Comparison of ENCODE assay signal across 19 cellular contexts in the genomic region with DNA sequence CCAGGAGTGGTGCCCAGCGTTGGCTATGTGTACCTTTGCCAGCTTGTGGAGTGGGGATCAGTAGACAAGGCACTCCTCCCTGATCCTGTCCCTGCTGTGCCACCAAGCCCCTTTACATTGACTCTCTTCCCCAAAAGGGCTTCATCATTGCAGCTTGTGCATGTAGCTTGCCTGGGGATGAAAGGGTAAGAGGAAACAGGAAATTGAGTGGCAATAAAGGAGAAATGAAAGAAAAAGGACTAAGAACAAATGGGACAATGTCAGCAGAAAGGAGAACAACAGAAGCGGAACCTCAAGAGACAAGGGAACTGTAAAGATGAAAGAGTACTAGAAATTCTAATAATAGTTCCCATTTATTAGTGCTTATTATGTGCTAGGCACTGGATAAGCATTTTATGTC. TPM values are rescaled to one million over a fixed set of nuclear protein-coding genes. Genes with fewer than 3 reads are reported as not detected.
DNase-seq lines count a peak whose midpoint lies in the region; ATAC-seq, FAIRE-seq and TF ChIP-seq lines count a peak whose summit lies in the region.
"Had no signal": no experiment of that assay in that cellular context is flagged by ENCODE, and none has a peak within 500 bp of the region (broad histone marks: within the 10 kb centered on the region; RNA-seq: fewer than 3 reads in every experiment).

No MANE protein-coding gene starts in this region.

- H3K4me1 ChIP-seq in gastroesophageal sphincter: no peaks in the 10 kb centered on the region
- H3K4me1 ChIP-seq: ascending aorta, gastrocnemius medialis, thyroid gland had no signal

- no peaks in the 10 kb centered on the region for H3K9me3 ChIP-seq in gastroesophageal sphincter
- H3K9me3 ChIP-seq: ascending aorta, gastrocnemius medialis, thyroid gland had no signal

- TF ChIP-seq CTCF in gastroesophageal sphincter (IDR thresholded peaks at IDR 0.05): no peak

- FAIRE-seq in GM12891 (lab: Jason Lieb, UNC): peak; percentile 33

- intact Hi-C loops in sciatic nerve (cut with DNase I): no loop called here

- no peak overlapping the region for H3K4me3 ChIP-seq in gastroesophageal sphincter
- H3K4me3 ChIP-seq: ascending aorta, gastrocnemius medialis, thyroid gland had no signal

- no peak for TF ChIP-seq EP300 in gastroesophageal sphincter (IDR thresholded peaks at IDR 0.05)

- DNase-seq in GM12891 (ENCODE audit: insufficient read length, low spot score): no peak
- peak; percentile 10 for DNase-seq in NAMALWA (ENCODE audit: low spot score)
- DNase-seq in sciatic nerve (ENCODE audit: low spot score): no peak
- no peak for DNase-seq in nucleus accumbens (lab: John Stamatoyannopoulos, UW)
- no peak for DNase-seq in NCI-H146 treated with DMSO at 0.1 percent for 48 hours (lab: John Stamatoyannopoulos, UW; ENCODE audit: unreplicated experiment)
- DNase-seq: activated CD4-positive, CD25-positive, alpha-beta regulatory T cell treated with anti-CD3 and anti-CD28 coated beads, Interleukin-2, amount 50 U/mL, for 72 hours; activated CD8-positive, alpha-beta memory T cell treated with anti-CD3 and anti-CD28 coated beads, Interleukin-2, amount 10 ng/mL, durations not matched to agents 7 days and 5 days; activated effector memory CD4-positive, alpha-beta T cell treated with anti-CD3 and anti-CD28 coated beads, Interleukin-2, amount 50 U/mL, for 16 hours; CD4-positive, alpha-beta memory T cell; DMS79 treated with DMSO at 0.1 percent for 48 hours; gastrocnemius medialis; immature natural killer cell; IMR-90; NCI-H1105; NCI-H2171; thyroid gland had no signal

- TF ChIP-seq POLR2A in GM12891 (IDR thresholded peaks at IDR 0.05; ENCODE audit: low read depth, low read length) (no peak), gastroesophageal sphincter (IDR thresholded peaks at IDR 0.05) (no peak), GM18505 (IDR thresholded peaks at IDR 0.05; ENCODE audit: borderline replicate concordance, extremely low read depth, insufficient read depth, insufficient read length) (no peak)

- ATAC-seq in gastroesophageal sphincter (peak; percentile 36), sciatic nerve (peak; percentile 71), GM18505 (IDR thresholded peaks at IDR 0.05; ENCODE audit: unreplicated experiment) (no peak)
- ATAC-seq: activated CD8-positive, alpha-beta memory T cell treated with anti-CD3 and anti-CD28 coated beads, Interleukin-2, amount 10 ng/mL, durations not matched to agents 7 days and 5 days; gastrocnemius medialis had no signal

- no peak overlapping the region for H3K27ac ChIP-seq in gastroesophageal sphincter
- H3K27ac ChIP-seq: gastrocnemius medialis, thyroid gland had no signal

- no peaks in the 10 kb centered on the region for H3K36me3 ChIP-seq in gastroesophageal sphincter
- H3K36me3 ChIP-seq: ascending aorta, gastrocnemius medialis, thyroid gland had no signal

- WGBS in gastroesophageal sphincter (ENCODE audit: low coverage in 1 of 2), 2 donors: 63 to 90% methylated on average over 2 of the region's 2 CpGs

- H3K27me3 ChIP-seq in gastroesophageal sphincter: no peaks in the 10 kb centered on the region
- H3K27me3 ChIP-seq: ascending aorta, gastrocnemius medialis, thyroid gland had no signal

TF ChIP-seq in GM12891, 5 proteins besides CTCF, POLR2A, EP300 and RAD21:
- TF ChIP-seq POU2F2 (IDR thresholded peaks at IDR 0.05; ENCODE audit: low read depth, low read length) (no peak), PAX5 (IDR thresholded peaks at IDR 0.05; ENCODE audit: insufficient read depth, low read length, severe bottlenecking) (no peak), SPI1 (IDR thresholded peaks at IDR 0.05; ENCODE audit: low read depth, low read length) (no peak), TAF1 (IDR thresholded peaks at IDR 0.05; ENCODE audit: low read depth, low read length) (no peak), POLR2AphosphoS5 (IDR thresholded peaks at IDR 0.05; ENCODE audit: low read depth, low read length) (no peak)

RNA-seq across cellular contexts. Expression of a gene that starts 8.7 kb away (rescaled TPM):
- 2.0 TPM for polyA plus RNA-seq in GM12891 (2012; ENCODE audit: low read depth, missing spikeins)
- total RNA-seq in gastroesophageal sphincter: 100 to 1,000 TPM in 2 of 4 donors, 10 to 100 TPM in 2; 63.7 to 121 (median 105) TPM
- 55.9 TPM for total RNA-seq in sciatic nerve
- total RNA-seq: activated CD8-positive, alpha-beta memory T cell treated with anti-CD3 and anti-CD28 coated beads, Interleukin-2, amount 10 ng/mL, durations not matched to agents 7 days and 5 days had no signal
